Comparison of ENCODE assay signal across 1 cellular context in genomic region chr10:45726703-45727420, GRCh38.
TF ChIP-seq lines count a peak whose summit lies in the region.
"Not testable (repeated sequence)": the region's sequence is repeated elsewhere in the genome, so short reads cannot be mapped to it uniquely, and the experiment has no call there.

Gene WASHC2C (plus strand): TSS chr10:45727266. CDS start chr10:45727318, 52 bp downstream.

TF ChIP-seq in K562, 482 proteins besides CTCF, POLR2A, EP300 and RAD21 (continued from another document and continues in another):
- TF ChIP-seq MGA (IDR thresholded peaks at IDR 0.05): peak; percentile 55; the same call in 1 of the 2 replicates
- peak; percentile 16; the same call in 1 of the 2 replicates for TF ChIP-seq RREB1 (CRISPR knock-in tag; IDR thresholded peaks at IDR 0.05)
- not testable (repeated sequence) for TF ChIP-seq ATF1 (CRISPR knock-in tag; IDR thresholded peaks at IDR 0.05); TOE1 (CRISPR knock-in tag; IDR thresholded peaks at IDR 0.05; ENCODE audit: borderline replicate concordance, low read depth); JUND (tag; IDR thresholded peaks at IDR 0.05; ENCODE audit: borderline replicate concordance, low read depth, low read length)
- TF ChIP-seq ATF1 (tag; IDR thresholded peaks at IDR 0.05): peak; percentile 68
- TF ChIP-seq CTCFL (IDR thresholded peaks at IDR 0.05; ENCODE audit: borderline replicate concordance, insufficient read depth, low read depth, low read length, poor library complexity, severe bottlenecking): peak; percentile 49
- peak; percentile 77; the same call in 1 of the 2 replicates for TF ChIP-seq SREBF1 (IDR thresholded peaks at IDR 0.05; ENCODE audit: borderline replicate concordance, low read depth, low read length)
- TF ChIP-seq RBFOX2 (IDR thresholded peaks at IDR 0.05; ENCODE audit: low read depth, low read length): peak; percentile 87
- peak; percentile 93 for TF ChIP-seq PHF20 (IDR thresholded peaks at IDR 0.05; ENCODE audit: partially characterized antibody)
- TF ChIP-seq CBFA2T2 (conservative IDR thresholded peaks at IDR 0.05): peak; percentile 95
- TF ChIP-seq GABPA (tag; conservative IDR thresholded peaks at IDR 0.05; ENCODE audit: low read depth): peak; percentile 72
- 0 out of 2 replicates have a peak, but pooled peaks have one; percentile 16 for TF ChIP-seq GMEB1 (CRISPR knock-in tag; IDR thresholded peaks at IDR 0.05)
- peak; percentile 32; the same call in 1 of the 2 replicates for TF ChIP-seq TFAP4 (CRISPR knock-in tag; IDR thresholded peaks at IDR 0.05; ENCODE audit: borderline replicate concordance)
- peak in 1 of 2 experiments; percentile 96; a peak in 2 of 4 replicates for TF ChIP-seq KDM4B (IDR thresholded peaks at IDR 0.05; ENCODE audit: borderline replicate concordance in 2 of 2, low read depth in 1 of 2)
- TF ChIP-seq FOSL1 (tag; conservative IDR thresholded peaks at IDR 0.05): peak; percentile 35; the same call in 1 of the 2 replicates
- TF ChIP-seq SIN3A (IDR thresholded peaks at IDR 0.05; ENCODE audit: borderline replicate concordance in 2 of 2, control insufficient read depth in 1 of 2, low read depth in 2 of 2, low read length in 2 of 2): peak; percentile 97 to 99
- peak; percentile 37 for TF ChIP-seq FIP1L1 (IDR thresholded peaks at IDR 0.05; ENCODE audit: low read depth, low read length, poor library complexity, severe bottlenecking)
- TF ChIP-seq TOE1 (IDR thresholded peaks at IDR 0.05; ENCODE audit: borderline replicate concordance): peak; percentile 96
- 0 out of 2 replicates have a peak, but pooled peaks have one; percentile 14 for TF ChIP-seq RB1 (IDR thresholded peaks at IDR 0.05; ENCODE audit: low read depth)
- peak in 1 of 2 experiments; percentile 80; a peak in 2 of 4 replicates for TF ChIP-seq HDAC1 (IDR thresholded peaks at IDR 0.05)
- peak; percentile 49; the same call in 1 of the 2 replicates for TF ChIP-seq ZBTB17 (CRISPR knock-in tag; IDR thresholded peaks at IDR 0.05)
- 0 out of 2 replicates have a peak, but pooled peaks have one; percentile 77 for TF ChIP-seq TGIF2 (CRISPR knock-in tag; IDR thresholded peaks at IDR 0.05)
- 0 out of 2 replicates have a peak, but pooled peaks have one; percentile 34 for TF ChIP-seq KLF1 (tag; IDR thresholded peaks at IDR 0.05)
- TF ChIP-seq HNRNPLL (IDR thresholded peaks at IDR 0.05; ENCODE audit: low read depth, low read length, poor library complexity, severe bottlenecking): peak; percentile 51
- TF ChIP-seq FOXK2 (conservative IDR thresholded peaks at IDR 0.05 in 1 of 2, IDR thresholded peaks at IDR 0.05 in 1 of 2; ENCODE audit: low read depth in 2 of 2): peak in 1 of 2 experiments; percentile 36; a peak in 1 of 4 replicates
- TF ChIP-seq ETV5 (CRISPR knock-in tag; IDR thresholded peaks at IDR 0.05; ENCODE audit: low read depth): peak; percentile 31; the same call in 1 of the 2 replicates
- 0 out of 2 replicates have a peak, but pooled peaks have one; percentile 23 for TF ChIP-seq JUND (IDR thresholded peaks at IDR 0.05; ENCODE audit: borderline replicate concordance, low read depth, low read length)
- peak in 1 of 2 experiments; percentile 50; a peak in 1 of 4 replicates for TF ChIP-seq TBL1XR1 (IDR thresholded peaks at IDR 0.05; ENCODE audit: low read length in 2 of 2)
